12 cellular contexts compared by ENCODE assay signal in the genomic region with DNA sequence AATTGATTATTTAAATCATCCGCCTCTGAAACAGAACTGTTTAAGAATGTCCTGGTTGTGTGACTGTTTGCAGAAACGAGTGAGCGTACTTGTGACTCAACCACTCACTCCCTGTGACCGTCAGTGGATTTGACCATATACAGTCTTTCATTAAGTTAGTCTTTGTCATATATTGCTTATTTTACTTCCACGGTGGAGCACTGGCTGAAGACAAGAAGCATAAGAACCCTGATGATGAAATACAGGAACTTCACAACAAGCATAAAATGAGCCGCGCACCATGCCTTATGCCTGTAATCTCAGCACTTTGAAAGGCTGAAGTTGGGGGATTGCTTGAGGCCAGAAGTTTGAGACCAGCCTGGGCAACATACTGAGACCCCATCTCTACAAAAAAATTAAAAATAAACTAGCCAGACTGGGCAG.
DNase-seq lines count a peak whose midpoint lies in the region; ATAC-seq and TF ChIP-seq lines count a peak whose summit lies in the region.
"Had no signal": no experiment of that assay in that cellular context is flagged by ENCODE, and none has a peak within 500 bp of the region (broad histone marks: within the 10 kb centered on the region; RNA-seq: fewer than 3 reads in every experiment).

No MANE protein-coding gene starts in this region.

- intact Hi-C loops in activated T-helper 2 cell treated with anti-CD3 and anti-CD28 coated beads, Interferon-gamma antibody, Interleukin-2, Interleukin-4, amounts not matched to agents 10 μg/mL and 5 μg/mL and 100 μg/mL, durations not matched to agents 14 hours and 24 hours and 36 hours (cut with micrococcal nuclease), result no loop called here
- intact Hi-C loops in left lung (cut with DNase I), result no loop called here
- intact Hi-C loops in CD4-positive, alpha-beta T cell (cut with DNase I, micrococcal nuclease), result loop anchor here in 1 of 2 experiments (5.0 kb wide), 1 partner anchor 113 kb away; no protein-coding TSS in a partner anchor

- H3K4me1 Mint-ChIP-seq in HFFc6 (ENCODE audit: low read depth), result peaks cover 26% of the 10 kb centered on the region
- peaks cover 52% of the 10 kb centered on the region for H3K4me1 Mint-ChIP-seq in activated T-helper 2 cell treated with anti-CD3 and anti-CD28 coated beads, Interferon-gamma antibody, Interleukin-2, Interleukin-4, amounts not matched to agents 10 μg/mL and 5 μg/mL and 100 μg/mL, durations not matched to agents 14 hours and 24 hours and 36 hours (ENCODE audit: low read depth)
- peaks cover under 1% of the 10 kb centered on the region for H3K4me1 Mint-ChIP-seq in CD4-positive, alpha-beta T cell (ENCODE audit: low read depth)

- TF ChIP-seq CTCF in HFFc6 (IDR thresholded peaks at IDR 0.05), result no peak
- TF ChIP-seq CTCF in left lung (IDR thresholded peaks at IDR 0.05), result no peak
- no peak for TF ChIP-seq CTCF in GM10266 (IDR thresholded peaks at IDR 0.05; ENCODE audit: control insufficient read depth, insufficient read depth, low read depth, missing control alignments)
- TF ChIP-seq CTCF in CD4-positive, alpha-beta T cell (IDR thresholded peaks at IDR 0.05), result no peak

- peaks cover 4% of the 10 kb centered on the region; the same call in 1 of the 2 replicates for H3K27me3 Mint-ChIP-seq in HFFc6 (ENCODE audit: insufficient read depth)
- H3K27me3 Mint-ChIP-seq in activated T-helper 2 cell treated with anti-CD3 and anti-CD28 coated beads, Interferon-gamma antibody, Interleukin-2, Interleukin-4, amounts not matched to agents 10 μg/mL and 5 μg/mL and 100 μg/mL, durations not matched to agents 14 hours and 24 hours and 36 hours (ENCODE audit: low read depth), result no peaks in the 10 kb centered on the region
- no peaks in the 10 kb centered on the region for H3K27me3 Mint-ChIP-seq in CD4-positive, alpha-beta T cell
- H3K27me3 Mint-ChIP-seq: activated naive CD8-positive, alpha-beta T cell treated with anti-CD3 and anti-CD28 coated beads, Interleukin-2, amount 10 ng/mL, durations not matched to agents 7 days and 5 days had no signal

- peak; percentile 43 for DNase-seq in AG08396 (ENCODE audit: low spot score)
- peak; percentile 76 for DNase-seq in HFFc6
- DNase-seq in activated T-helper 2 cell treated with anti-CD3 and anti-CD28 coated beads, Interferon-gamma antibody, Interleukin-2, Interleukin-4, amounts not matched to agents 10 μg/mL and 5 μg/mL and 100 μg/mL, durations not matched to agents 14 hours and 24 hours and 36 hours (ENCODE audit: low spot score), result no peak
- no peak for DNase-seq in left lung
- DNase-seq in T-helper 9 cell, result no peak
- DNase-seq in GM10266 (ENCODE audit: extremely low spot score), result no peak
- DNase-seq in mucosa of gallbladder (ENCODE audit: low spot score), result no peak
- DNase-seq in CD4-positive, alpha-beta T cell, result no peak
- DNase-seq: activated naive CD8-positive, alpha-beta T cell treated with anti-CD3 and anti-CD28 coated beads, Interleukin-2, amount 10 ng/mL, durations not matched to agents 7 days and 5 days; left cardiac atrium; NCI-H748 treated with DMSO at 0.1 percent for 48 hours had no signal

- H3K4me1 ChIP-seq in left lung, result peaks cover 0 to 30% of the 10 kb centered on the region in 2 donors

- H3K27ac Mint-ChIP-seq in HFFc6, result peak overlapping the region; percentile 83
- H3K27ac Mint-ChIP-seq in activated T-helper 2 cell treated with anti-CD3 and anti-CD28 coated beads, Interferon-gamma antibody, Interleukin-2, Interleukin-4, amounts not matched to agents 10 μg/mL and 5 μg/mL and 100 μg/mL, durations not matched to agents 14 hours and 24 hours and 36 hours, result peak overlapping the region; percentile 76
- H3K27ac Mint-ChIP-seq in CD4-positive, alpha-beta T cell, result no peak overlapping the region
- H3K27ac Mint-ChIP-seq: activated naive CD8-positive, alpha-beta T cell treated with anti-CD3 and anti-CD28 coated beads, Interleukin-2, amount 10 ng/mL, durations not matched to agents 7 days and 5 days had no signal

- peak; percentile 60 for ATAC-seq in left lung
- ATAC-seq in CD4-positive, alpha-beta T cell (ENCODE audit: poor library complexity), result no peak

- H3K9me3 Mint-ChIP-seq in HFFc6, result no peaks in the 10 kb centered on the region
- no peaks in the 10 kb centered on the region for H3K9me3 Mint-ChIP-seq in activated T-helper 2 cell treated with anti-CD3 and anti-CD28 coated beads, Interferon-gamma antibody, Interleukin-2, Interleukin-4, amounts not matched to agents 10 μg/mL and 5 μg/mL and 100 μg/mL, durations not matched to agents 14 hours and 24 hours and 36 hours
- no peaks in the 10 kb centered on the region for H3K9me3 Mint-ChIP-seq in CD4-positive, alpha-beta T cell
- H3K9me3 Mint-ChIP-seq: activated naive CD8-positive, alpha-beta T cell treated with anti-CD3 and anti-CD28 coated beads, Interleukin-2, amount 10 ng/mL, durations not matched to agents 7 days and 5 days had no signal

- peak overlapping the region; percentile 1; the same call in 1 of the 2 replicates for H3K4me3 Mint-ChIP-seq in HFFc6
- no peak overlapping the region for H3K4me3 Mint-ChIP-seq in activated T-helper 2 cell treated with anti-CD3 and anti-CD28 coated beads, Interferon-gamma antibody, Interleukin-2, Interleukin-4, amounts not matched to agents 10 μg/mL and 5 μg/mL and 100 μg/mL, durations not matched to agents 14 hours and 24 hours and 36 hours (ENCODE audit: low read depth)
- no peak overlapping the region for H3K4me3 Mint-ChIP-seq in CD4-positive, alpha-beta T cell
- H3K4me3 Mint-ChIP-seq: activated naive CD8-positive, alpha-beta T cell treated with anti-CD3 and anti-CD28 coated beads, Interleukin-2, amount 10 ng/mL, durations not matched to agents 7 days and 5 days had no signal

- peak overlapping the region; percentile 16 to 78 for H3K27ac ChIP-seq in left lung
- no peak overlapping the region for H3K27ac ChIP-seq in CD4-positive, alpha-beta T cell (ENCODE audit: low read depth, low read length)
- H3K27ac ChIP-seq: VCaP had no signal

- CTCF ChIA-PET in CD4-positive, alpha-beta T cell (lab: Charles Lee), result no interaction called here

- no peaks in the 10 kb centered on the region for H3K36me3 Mint-ChIP-seq in HFFc6 (ENCODE audit: low read depth)
- no peaks in the 10 kb centered on the region for H3K36me3 Mint-ChIP-seq in activated T-helper 2 cell treated with anti-CD3 and anti-CD28 coated beads, Interferon-gamma antibody, Interleukin-2, Interleukin-4, amounts not matched to agents 10 μg/mL and 5 μg/mL and 100 μg/mL, durations not matched to agents 14 hours and 24 hours and 36 hours (ENCODE audit: low read depth)
- H3K36me3 Mint-ChIP-seq in CD4-positive, alpha-beta T cell (ENCODE audit: low read depth), result no peaks in the 10 kb centered on the region
- H3K36me3 Mint-ChIP-seq: activated naive CD8-positive, alpha-beta T cell treated with anti-CD3 and anti-CD28 coated beads, Interleukin-2, amount 10 ng/mL, durations not matched to agents 7 days and 5 days had no signal

- H3K27me3 ChIP-seq in left lung, result no peaks in the 10 kb centered on the region
- no peaks in the 10 kb centered on the region for H3K27me3 ChIP-seq in CD4-positive, alpha-beta T cell (ENCODE audit: control insufficient read depth, insufficient read depth, low read length)

- POLR2A ChIA-PET in CD4-positive, alpha-beta T cell (lab: Charles Lee), result no interaction called here

- H3K9me3 ChIP-seq in left lung, result no peaks in the 10 kb centered on the region
- H3K9me3 ChIP-seq in CD4-positive, alpha-beta T cell (ENCODE audit: control insufficient read depth, low read length), result no peaks in the 10 kb centered on the region

- no peaks in the 10 kb centered on the region for H3K36me3 ChIP-seq in left lung

- H3K4me3 ChIP-seq in left lung, result no peak overlapping the region

Comparison
In these comparisons a context has a peak if more than half of its experiments do, and no peak if none do; other contexts are left out.
1. DNase-seq: peak in AG08396 (single experiment) and HFFc6 (single experiment); none in activated T-helper 2 cell treated with anti-CD3 and anti-CD28 coated beads, Interferon-gamma antibody, Interleukin-2, Interleukin-4, amounts not matched to agents 10 μg/mL and 5 μg/mL and 100 μg/mL, durations not matched to agents 14 hours and 24 hours and 36 hours (single experiment), left lung (0 of 2), T-helper 9 cell (single experiment), GM10266 (single experiment), mucosa of gallbladder (single experiment) and CD4-positive, alpha-beta T cell (0 of 10).